Comparison of ENCODE assay signal across 9 cellular contexts in genomic region chr10:19750972-19751371, GRCh38.
"Had no signal": no experiment of that assay in that cellular context is flagged by ENCODE, and none has a peak within 500 bp of the region (broad histone marks: within the 10 kb centered on the region; RNA-seq: fewer than 3 reads in every experiment).

No MANE protein-coding gene starts in this region.

- H3K4me3 Mint-ChIP-seq: HFFc6, IgD-negative memory B cell had no signal

- H2AFZ ChIP-seq: GM23248 had no signal

- H3K27ac ChIP-seq: GM23248, HL-60 had no signal

- H3K4me1 ChIP-seq: HAP-1 had no signal

- ATAC-seq: HCT116 had no signal

- H3K27ac Mint-ChIP-seq: HFFc6 had no signal

- H3K4me3 ChIP-seq: GM23248, HAP-1 had no signal

- H3K4me1 Mint-ChIP-seq: IgD-negative memory B cell had no signal

- H3K36me3 Mint-ChIP-seq: IgD-negative memory B cell had no signal

- H3K27me3 Mint-ChIP-seq: IgD-negative memory B cell had no signal

- H3K36me3 ChIP-seq: HAP-1 had no signal

- DNase-seq: GM23248, GOT3, H7, HFFc6, KG1 had no signal

- H3K9me3 ChIP-seq: HAP-1 had no signal

- H3K9ac ChIP-seq: GM23248 had no signal
